1 cellular context compared by ENCODE assay signal in the genomic region with DNA sequence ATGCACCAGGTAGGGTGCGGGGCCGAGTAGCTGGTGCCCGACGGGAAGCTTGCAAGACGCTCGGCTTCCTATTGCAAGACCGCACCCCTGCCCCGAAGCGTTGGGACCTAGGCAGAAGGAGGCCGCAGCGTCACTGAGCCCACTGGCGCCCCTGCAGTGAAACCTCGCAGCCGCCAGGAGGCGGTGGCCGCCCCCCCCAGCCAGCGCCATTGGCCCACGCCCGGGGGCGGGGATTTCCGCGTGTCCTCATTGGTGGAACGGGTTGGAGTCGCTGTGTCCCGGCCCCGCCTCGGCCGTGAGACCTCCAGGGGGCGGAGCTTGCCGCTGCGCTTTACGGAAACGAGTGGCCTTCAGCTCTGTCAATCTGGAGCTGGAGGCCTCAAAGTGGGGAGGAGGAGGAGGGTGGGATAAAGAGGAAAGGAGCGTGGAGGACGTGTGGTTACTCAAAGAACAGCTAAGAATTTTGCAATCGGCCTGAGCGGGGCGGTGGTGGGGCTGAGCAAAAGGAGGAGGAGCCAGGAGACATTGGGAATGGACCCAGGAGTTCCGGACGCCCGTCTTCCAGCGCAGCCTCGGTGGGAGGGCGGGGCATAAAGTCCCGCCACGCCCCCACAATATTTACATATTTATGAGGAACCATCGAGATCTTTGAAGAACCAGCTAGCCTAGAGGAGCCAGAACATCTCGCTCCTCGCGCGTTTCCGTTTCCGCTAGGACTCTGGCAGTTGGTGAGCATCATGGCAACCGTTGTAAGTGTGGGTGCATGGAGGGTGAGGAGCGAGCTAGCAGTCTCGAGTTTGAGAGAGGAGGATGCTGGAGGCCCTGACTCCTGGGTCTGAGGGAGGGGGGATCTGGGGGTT.
TF ChIP-seq lines count a peak whose summit lies in the region.

Gene GYS1 (minus strand): TSS at position 135 of the 860 bp plus-strand sequence. CDS start 197 bp downstream, outside the sequence.
Gene RUVBL2 (plus strand): TSS at position 713 of the 860 bp plus-strand sequence. CDS start 25 bp downstream, at position 738.

TF ChIP-seq in HEK293, 187 proteins besides CTCF, POLR2A, EP300 and RAD21 (continued from another document and continues in another):
- no peak for TF ChIP-seq ZNF529 (tag by site-specific recombination; IDR thresholded peaks at IDR 0.05; ENCODE audit: insufficient replicate concordance)
- no peak for TF ChIP-seq INSM2 (tag by site-specific recombination; IDR thresholded peaks at IDR 0.05)
- TF ChIP-seq ZNF302 (tag by site-specific recombination; IDR thresholded peaks at IDR 0.05; ENCODE audit: low read depth): no peak
- TF ChIP-seq ZSCAN5A (tag by site-specific recombination; IDR thresholded peaks at IDR 0.05): no peak
- TF ChIP-seq, protein P1, sequence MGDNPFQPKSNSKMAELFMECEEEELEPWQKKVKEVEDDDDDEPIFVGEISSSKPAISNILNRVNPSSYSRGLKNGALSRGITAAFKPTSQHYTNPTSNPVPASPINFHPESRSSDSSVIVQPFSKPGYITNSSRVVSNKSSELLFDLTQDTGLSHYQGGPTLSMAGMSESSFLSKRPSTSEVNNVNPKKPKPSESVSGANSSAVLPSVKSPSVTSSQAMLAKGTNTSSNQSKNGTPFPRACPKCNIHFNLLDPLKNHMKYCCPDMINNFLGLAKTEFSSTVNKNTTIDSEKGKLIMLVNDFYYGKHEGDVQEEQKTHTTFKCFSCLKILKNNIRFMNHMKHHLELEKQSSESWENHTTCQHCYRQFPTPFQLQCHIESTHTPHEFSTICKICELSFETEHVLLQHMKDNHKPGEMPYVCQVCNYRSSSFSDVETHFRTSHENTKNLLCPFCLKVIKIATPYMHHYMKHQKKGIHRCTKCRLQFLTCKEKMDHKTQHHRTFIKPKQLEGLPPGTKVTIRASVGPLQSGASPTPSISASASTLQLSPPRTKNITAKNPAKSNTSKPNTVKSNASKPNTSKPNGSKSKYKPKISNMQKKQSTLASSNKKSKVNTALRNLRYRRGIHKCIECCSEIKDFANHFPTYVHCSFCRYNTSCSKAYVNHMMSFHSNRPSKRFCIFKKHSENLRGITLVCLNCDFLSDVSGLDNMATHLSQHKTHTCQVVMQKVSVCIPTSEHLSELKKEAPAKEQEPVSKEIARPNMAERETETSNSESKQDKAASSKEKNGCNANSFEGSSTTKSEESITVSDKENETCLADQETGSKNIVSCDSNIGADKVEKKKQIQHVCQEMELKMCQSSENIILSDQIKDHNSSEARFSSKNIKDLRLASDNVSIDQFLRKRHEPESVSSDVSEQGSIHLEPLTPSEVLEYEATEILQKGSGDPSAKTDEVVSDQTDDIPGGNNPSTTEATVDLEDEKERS (tag by site-specific recombination; IDR thresholded peaks at IDR 0.05): no peak
- peak; percentile 63 for TF ChIP-seq ZIC2 (tag by site-specific recombination; IDR thresholded peaks at IDR 0.05)
- TF ChIP-seq ZXDB (tag by site-specific recombination; IDR thresholded peaks at IDR 0.05): peak; percentile 77
- TF ChIP-seq ZNF518A (tag by site-specific recombination; conservative IDR thresholded peaks at IDR 0.05; ENCODE audit: low read depth): peak; percentile 77
- TF ChIP-seq ZNF146 (tag by site-specific recombination; IDR thresholded peaks at IDR 0.05): no peak
- no peak for TF ChIP-seq GLI4 (tag by site-specific recombination; IDR thresholded peaks at IDR 0.05)
- TF ChIP-seq ZFHX2 (tag by site-specific recombination; conservative IDR thresholded peaks at IDR 0.05): peak; percentile 84
- TF ChIP-seq ZNF404 (tag by site-specific recombination; IDR thresholded peaks at IDR 0.05): no peak
- 0 out of 2 replicates have a peak, but pooled peaks have one; percentile 9 for TF ChIP-seq ZNF391 (tag by site-specific recombination; IDR thresholded peaks at IDR 0.05; ENCODE audit: borderline replicate concordance, low read depth)
- no peak for TF ChIP-seq ZNF626 (tag by site-specific recombination; IDR thresholded peaks at IDR 0.05)
- peak; percentile 95 for TF ChIP-seq PATZ1 (tag by site-specific recombination; IDR thresholded peaks at IDR 0.05)
- no peak for TF ChIP-seq ZNF514 (tag by site-specific recombination; IDR thresholded peaks at IDR 0.05)
- peak; percentile 64 for TF ChIP-seq ZNF341 (tag by site-specific recombination; IDR thresholded peaks at IDR 0.05; ENCODE audit: low read depth)
- no peak for TF ChIP-seq ZNF677 (tag by site-specific recombination; IDR thresholded peaks at IDR 0.05)
- no peak for TF ChIP-seq ZNF16 (tag by site-specific recombination; IDR thresholded peaks at IDR 0.05; ENCODE audit: low read depth)
- no peak for TF ChIP-seq ZNF776 (tag by site-specific recombination; IDR thresholded peaks at IDR 0.05; ENCODE audit: borderline replicate concordance)
- TF ChIP-seq PRDM6 (tag by site-specific recombination; IDR thresholded peaks at IDR 0.05): no peak
- peak; percentile 54; the same call in 1 of the 2 replicates for TF ChIP-seq SP7 (tag by site-specific recombination; IDR thresholded peaks at IDR 0.05)
- TF ChIP-seq ZNF280C (tag by site-specific recombination; IDR thresholded peaks at IDR 0.05): no peak
- no peak for TF ChIP-seq BCL11B (tag by site-specific recombination; IDR thresholded peaks at IDR 0.05; ENCODE audit: low read depth)
- TF ChIP-seq ZSCAN23 (tag by site-specific recombination; IDR thresholded peaks at IDR 0.05): no peak
- TF ChIP-seq ZBTB44 (tag by site-specific recombination; IDR thresholded peaks at IDR 0.05): 0 out of 2 replicates have a peak, but pooled peaks have one; percentile 43
- peak; percentile 83 for TF ChIP-seq KLF9 (tag by site-specific recombination; IDR thresholded peaks at IDR 0.05; ENCODE audit: low read depth)
- TF ChIP-seq ZNF843 (tag by site-specific recombination; IDR thresholded peaks at IDR 0.05): no peak; the same call in 1 of the 2 replicates
- TF ChIP-seq ZNF132 (tag by site-specific recombination; IDR thresholded peaks at IDR 0.05; ENCODE audit: borderline replicate concordance): no peak
- no peak for TF ChIP-seq ZNF112 (tag by site-specific recombination; IDR thresholded peaks at IDR 0.05)
- TF ChIP-seq ZNF248 (tag by site-specific recombination; IDR thresholded peaks at IDR 0.05): no peak
- TF ChIP-seq BCL11A (tag by site-specific recombination; IDR thresholded peaks at IDR 0.05; ENCODE audit: low read depth): no peak
- no peak for TF ChIP-seq ZNF433 (tag by site-specific recombination; IDR thresholded peaks at IDR 0.05; ENCODE audit: low read depth)
